ENCODE assay signal across 9 cellular contexts in genomic region chr6:55069132-55069781, GRCh38.
DNase-seq lines count a peak whose midpoint lies in the region; ATAC-seq and TF ChIP-seq lines count a peak whose summit lies in the region.
"Had no signal": no experiment of that assay in that cellular context is flagged by ENCODE, and none has a peak within 500 bp of the region (broad histone marks: within the 10 kb centered on the region; RNA-seq: fewer than 3 reads in every experiment).

No MANE protein-coding gene starts in this region.

- H3K4me3 ChIP-seq in HL-60 (replicated peaks; ENCODE audit: insufficient read depth, low read length): no peak overlapping the region
- H3K4me3 ChIP-seq in RWPE2 (ENCODE audit: severe bottlenecking): no peak overlapping the region
- H3K4me3 ChIP-seq in fibroblast of mammary gland (ENCODE audit: control insufficient read depth, low read depth, low read length): no peak overlapping the region

- H3K4me1 ChIP-seq in RWPE2 (ENCODE audit: insufficient read depth, poor library complexity, severe bottlenecking): no peaks in the 10 kb centered on the region
- H3K4me1 ChIP-seq: parathyroid adenoma had no signal

- TF ChIP-seq CTCF in HL-60 (IDR thresholded peaks at IDR 0.05; ENCODE audit: insufficient read depth, low read length) (peak; percentile 50), RWPE2 (IDR thresholded peaks at IDR 0.05; ENCODE audit: poor library complexity, severe bottlenecking) (peak; percentile 87), fibroblast of mammary gland (conservative IDR thresholded peaks at IDR 0.05; ENCODE audit: control insufficient read depth, insufficient read depth, low read depth, low read length) (peak; percentile 59)

- no peaks in the 10 kb centered on the region for H3K36me3 ChIP-seq in RWPE2 (ENCODE audit: low read depth)

- no peaks in the 10 kb centered on the region for H3K9me3 ChIP-seq in RWPE2 (ENCODE audit: severe bottlenecking)

- H3K27ac ChIP-seq in HL-60 (replicated peaks) (no peak overlapping the region), RWPE2 (ENCODE audit: poor library complexity, severe bottlenecking) (no peak overlapping the region)
- H3K27ac ChIP-seq: parathyroid adenoma had no signal

- DNase-seq in DMS 273 (lab: John Stamatoyannopoulos, UW; ENCODE audit: unreplicated experiment) (peak; percentile 80), HL-60 (ENCODE audit: low read depth in 1 of 2, low spot score in 1 of 2) (peak in 1 of 2 experiments; percentile 9), RWPE2 (ENCODE audit: low spot score) (no peak), fibroblast of mammary gland (ENCODE audit: low read depth) (peak; percentile 57), pons (ENCODE audit: low spot score) (peak; percentile 59), NCI-H774 (lab: John Stamatoyannopoulos, UW) (no peak)
- no peak for DNase-seq in activated CD4-positive, alpha-beta T cell treated with anti-CD3 and anti-CD28 coated beads for 1 hour

- no peak for ATAC-seq in RWPE2 (ENCODE audit: low read depth)
- ATAC-seq in GM18873 (IDR thresholded peaks at IDR 0.05; ENCODE audit: low FRiP score, unreplicated experiment): no peak

- H3K27me3 ChIP-seq in HL-60 (ENCODE audit: insufficient read depth, poor library complexity, severe bottlenecking) (no peaks in the 10 kb centered on the region), RWPE2 (ENCODE audit: insufficient read depth, poor library complexity, severe bottlenecking) (no peaks in the 10 kb centered on the region)

Comparison
In these comparisons a context has a peak if more than half of its experiments do, and no peak if none do; other contexts are left out.
1. DNase-seq: peak in DMS 273 (single experiment), fibroblast of mammary gland (single experiment) and pons (single experiment); none in RWPE2 (single experiment), NCI-H774 (single experiment) and activated CD4-positive, alpha-beta T cell treated with anti-CD3 and anti-CD28 coated beads for 1 hour (single experiment).
2. Peak in every context shown above with its lines, with median percentiles within 50 percentile points of each other: CTCF ChIP-seq.